ENCODE assay signal across 27 cellular contexts in the genomic region with DNA sequence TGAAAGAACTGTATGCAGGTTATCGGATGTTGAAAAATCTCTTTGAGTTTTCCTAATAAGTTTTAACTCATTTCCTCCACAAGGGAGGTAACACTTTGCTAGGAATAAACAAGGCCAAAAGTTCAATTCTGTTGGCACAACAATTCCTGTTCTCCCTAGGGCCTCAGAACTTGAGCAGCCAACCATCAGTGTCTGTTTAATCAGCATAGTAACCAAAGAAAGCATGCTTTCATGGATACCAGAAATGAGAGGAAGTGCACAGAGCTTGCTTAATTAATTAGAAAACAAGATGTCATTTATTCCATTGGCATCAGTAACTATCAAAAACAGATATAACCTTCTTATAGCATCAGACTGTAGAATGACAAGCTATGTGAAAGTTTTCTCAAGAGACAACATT.
"Had no signal": no experiment of that assay in that cellular context is flagged by ENCODE, and none has a peak within 500 bp of the region (broad histone marks: within the 10 kb centered on the region; RNA-seq: fewer than 3 reads in every experiment).

No MANE protein-coding gene starts in this region.

- H3K9ac ChIP-seq: neural progenitor cell had no signal

- H3K27me3 ChIP-seq: colonic mucosa, esophagus muscularis mucosa, gastroesophageal sphincter, heart right ventricle, neural progenitor cell, right atrium auricular region, spleen, testis, tibial artery had no signal

- FAIRE-seq: endothelial cell of umbilical vein had no signal

- H2AFZ ChIP-seq: neural progenitor cell had no signal

- H3K4me2 ChIP-seq: neural progenitor cell had no signal

- H3K27ac ChIP-seq: colonic mucosa, esophagus muscularis mucosa, gastroesophageal sphincter, neural progenitor cell, prostate gland, right atrium auricular region, skin epidermis, testis, tibial artery had no signal

- DNase-seq: colonic mucosa; effector memory CD4-positive, alpha-beta T cell; foreskin fibroblast; glutamatergic neuron; heart right ventricle; hippocampal formation; islet precursor cell; kidney glomerular epithelial cell; mucosa of descending colon; naive B cell; nucleus accumbens; spleen; stimulated activated CD4-positive, alpha-beta T cell treated with anti-CD3 and anti-CD28 coated beads, Interleukin-4, amount 100 ng/mL, for 4 hours; stimulated activated naive CD8-positive, alpha-beta T cell treated with anti-CD3 and anti-CD28 coated beads, Interleukin-15, Interleukin-2, amounts not matched to agents 100 U/mL and 50 U/mL, for 24 hours; substantia nigra; testis; tibial artery had no signal

- ATAC-seq: gastroesophageal sphincter; mucosa of descending colon; natural killer cell treated with Interleukin-12 subunit alpha and Interleukin-12 subunit beta and Interleukin-15 and Interleukin-18, amount 100 ng/mL, for 72 hours; stimulated activated memory B cell treated with anti-CD40 and anti-IgM and Interleukin-4, amounts not matched to agents 10 μg/mL and 1 μg/mL and 100 μg/mL, for 72 hours; stimulated activated naive CD8-positive, alpha-beta T cell treated with anti-CD3 and anti-CD28 coated beads, Interleukin-15, Interleukin-2, amounts not matched to agents 100 U/mL and 50 U/mL, for 24 hours had no signal

- H3K9me3 ChIP-seq: colonic mucosa, esophagus muscularis mucosa, prostate gland, right atrium auricular region, testis, tibial artery had no signal

- H3K4me3 ChIP-seq: colonic mucosa, esophagus muscularis mucosa, gastroesophageal sphincter, heart right ventricle, lung, mucosa of descending colon, neural progenitor cell, prostate gland, right atrium auricular region, skin epidermis, spleen, testis, tibial artery had no signal

- H3K36me3 ChIP-seq: colonic mucosa, esophagus muscularis mucosa, gastroesophageal sphincter, heart right ventricle, neural progenitor cell, prostate gland, right atrium auricular region, spleen, tibial artery had no signal

- H3K4me1 ChIP-seq: colonic mucosa, gastroesophageal sphincter, neural progenitor cell, prostate gland, right atrium auricular region, spleen, testis, tibial artery had no signal
